8 cellular contexts compared by ENCODE assay signal in the genomic region with DNA sequence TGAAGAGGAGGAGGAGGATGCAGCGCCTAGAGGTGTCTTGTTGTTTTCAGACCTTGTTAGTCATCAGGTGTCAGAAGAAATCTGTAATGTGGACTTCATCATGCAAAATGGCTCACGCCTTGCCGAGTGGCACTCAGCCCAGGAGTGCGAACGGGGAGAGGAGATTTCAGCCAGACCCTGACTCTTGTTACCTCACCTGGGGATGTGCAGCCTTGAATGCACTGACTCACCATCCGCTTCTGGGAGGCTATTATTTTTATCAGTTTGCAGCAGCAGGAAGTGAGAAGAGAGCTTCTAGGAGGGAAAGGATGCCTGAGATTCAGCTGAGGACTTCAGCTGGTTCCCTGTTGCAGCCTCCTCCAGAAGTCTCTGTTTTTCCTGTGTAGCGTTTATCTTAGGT. TPM values are rescaled to one million over a fixed set of nuclear protein-coding genes. Genes with fewer than 3 reads are reported as not detected.
DNase-seq lines count a peak whose midpoint lies in the region; ATAC-seq lines count a peak whose summit lies in the region.

No MANE protein-coding gene starts in this region.

- CTCF ChIA-PET in CD8-positive, alpha-beta memory T cell (lab: Charles Lee): interaction anchor here (0.9 to 6.7 kb wide), 20 partner anchors 9 to 1113 kb away, joined by 3 to 254 read pairs (median 16); a partner anchor contains a TSS

- no peak overlapping the region for H3K27ac Mint-ChIP-seq in CD8-positive, alpha-beta memory T cell
- H3K27ac Mint-ChIP-seq in activated T-cell treated with anti-CD3 and anti-CD28 coated beads, Interleukin-2, amount 50 U/mL, for 72 hours: peak overlapping the region; percentile 84

- no peaks in the 10 kb centered on the region for H3K36me3 Mint-ChIP-seq in CD8-positive, alpha-beta memory T cell
- peaks cover 0 to 2% of the 10 kb centered on the region in 2 donors for H3K36me3 Mint-ChIP-seq in activated T-cell treated with anti-CD3 and anti-CD28 coated beads, Interleukin-2, amount 50 U/mL, for 72 hours (ENCODE audit: insufficient read depth in 2 of 2)

- H3K4me1 ChIP-seq in CD8-positive, alpha-beta memory T cell (ENCODE audit: insufficient read depth, low read length): peaks cover 9% of the 10 kb centered on the region
- peaks cover 3% of the 10 kb centered on the region for H3K4me1 ChIP-seq in right cardiac atrium (ENCODE audit: control insufficient read depth, insufficient read depth, low read length)

- DNase-seq in CD8-positive, alpha-beta memory T cell: no peak
- peak; percentile 35 for DNase-seq in Jurkat, Clone E6-1 (ENCODE audit: low read depth, low spot score)
- DNase-seq in activated T-cell treated with anti-CD3 and anti-CD28 coated beads, Interleukin-2, amount 50 U/mL, for 72 hours: peak; percentile 31 to 76
- DNase-seq in kidney tubule cell (ENCODE audit: low spot score) (peak; percentile 35), right cardiac atrium (no peak), HuH-7 (ENCODE audit: low spot score) (no peak), occipital lobe (lab: John Stamatoyannopoulos, UW) (no peak)

- no peaks in the 10 kb centered on the region for H3K27me3 ChIP-seq in CD8-positive, alpha-beta memory T cell (ENCODE audit: insufficient read depth, low read length, poor library complexity, severe bottlenecking)
- no peaks in the 10 kb centered on the region for H3K27me3 ChIP-seq in right cardiac atrium (ENCODE audit: control insufficient read depth, insufficient read depth)

- H3K4me3 Mint-ChIP-seq in CD8-positive, alpha-beta memory T cell: peak overlapping the region in 4 of 7 donors; percentile 2 to 94 (median 37)
- peak overlapping the region; percentile 82 to 87 for H3K4me3 Mint-ChIP-seq in activated T-cell treated with anti-CD3 and anti-CD28 coated beads, Interleukin-2, amount 50 U/mL, for 72 hours

- ATAC-seq in activated T-cell treated with anti-CD3 and anti-CD28 coated beads, Interleukin-2, amount 50 U/mL, for 72 hours (replicated peaks in 1 of 2): peak; percentile 42 to 75
- no peak for ATAC-seq in HG02981 (IDR thresholded peaks at IDR 0.05; ENCODE audit: unreplicated experiment)
- no peak for ATAC-seq in right cardiac atrium

- no peaks in the 10 kb centered on the region for H3K9me3 ChIP-seq in CD8-positive, alpha-beta memory T cell (ENCODE audit: low read length)
- no peaks in the 10 kb centered on the region for H3K9me3 ChIP-seq in right cardiac atrium (ENCODE audit: control insufficient read depth, low read length)

- H3K36me3 ChIP-seq in CD8-positive, alpha-beta memory T cell (ENCODE audit: insufficient read depth, low read length): no peaks in the 10 kb centered on the region

- no peaks in the 10 kb centered on the region for H3K9me3 Mint-ChIP-seq in CD8-positive, alpha-beta memory T cell
- H3K9me3 Mint-ChIP-seq in activated T-cell treated with anti-CD3 and anti-CD28 coated beads, Interleukin-2, amount 50 U/mL, for 72 hours: no peaks in the 10 kb centered on the region

- no peak overlapping the region for H3K27ac ChIP-seq in CD8-positive, alpha-beta memory T cell (ENCODE audit: low read depth, low read length)
- no peak overlapping the region for H3K27ac ChIP-seq in right cardiac atrium (ENCODE audit: low read length)

- intact Hi-C loops in right cardiac atrium (cut with DNase I): loop anchor here (2.0 to 10.0 kb wide), 6 partner anchors 333 to 598 kb away; no protein-coding TSS in a partner anchor

- peaks cover 5 to 12% (median 10%) of the 10 kb centered on the region in 3 donors for H3K4me1 Mint-ChIP-seq in CD8-positive, alpha-beta memory T cell
- H3K4me1 Mint-ChIP-seq in activated T-cell treated with anti-CD3 and anti-CD28 coated beads, Interleukin-2, amount 50 U/mL, for 72 hours (ENCODE audit: low read depth): peaks cover 43% of the 10 kb centered on the region

- H3K27me3 Mint-ChIP-seq in CD8-positive, alpha-beta memory T cell: peaks cover 21 to 35% of the 10 kb centered on the region in 2 donors
- peaks cover 19% of the 10 kb centered on the region for H3K27me3 Mint-ChIP-seq in activated T-cell treated with anti-CD3 and anti-CD28 coated beads, Interleukin-2, amount 50 U/mL, for 72 hours (ENCODE audit: low read depth)

- POLR2A ChIA-PET in CD8-positive, alpha-beta memory T cell (lab: Charles Lee): no interaction called here

- WGBS in right cardiac atrium: 58% methylated on average over 7 of the region's 7 CpGs

- no peak overlapping the region for H3K4me3 ChIP-seq in CD8-positive, alpha-beta memory T cell (ENCODE audit: low read length)
- H3K4me3 ChIP-seq in Jurkat, Clone E6-1 (ENCODE audit: low read length): no peak overlapping the region
- H3K4me3 ChIP-seq in right cardiac atrium (ENCODE audit: low read length): no peak overlapping the region

RNA-seq across cellular contexts. Expression of a gene that starts 48.1 kb away (rescaled TPM):
- 1 to 10 TPM; 5.0 to 5.6 TPM for total RNA-seq in CD8-positive, alpha-beta memory T cell
- 8.1 TPM for polyA plus RNA-seq in CD8-positive, alpha-beta memory T cell
- 1.5 TPM for polyA plus RNA-seq in Jurkat, Clone E6-1 (2012; ENCODE audit: insufficient read depth, insufficient read length)
- total RNA-seq in activated T-cell treated with anti-CD3 and anti-CD28 coated beads, Interleukin-2, amount 50 U/mL, for 72 hours: 10 to 100 TPM; 11.3 to 14.1 TPM
- total RNA-seq in right cardiac atrium: 1 to 10 TPM; 2.8 to 7.6 (median 5.5) TPM
- polyA plus RNA-seq in right cardiac atrium: 2.4 TPM
- 39.5 TPM for total RNA-seq in occipital lobe

Comparison
In these comparisons a context has a peak if more than half of its experiments do, and no peak if none do; other contexts are left out.
1. DNase-seq: peak in Jurkat, Clone E6-1 (single experiment), activated T-cell treated with anti-CD3 and anti-CD28 coated beads, Interleukin-2, amount 50 U/mL, for 72 hours (2 of 2) and kidney tubule cell (single experiment); none in CD8-positive, alpha-beta memory T cell (0 of 5), right cardiac atrium (0 of 3), HuH-7 (single experiment) and occipital lobe (single experiment).
2. ATAC-seq: peak in activated T-cell treated with anti-CD3 and anti-CD28 coated beads, Interleukin-2, amount 50 U/mL, for 72 hours (2 of 2); none in HG02981 (single experiment) and right cardiac atrium (0 of 2).